36 cellular contexts compared by ENCODE assay signal in genomic region chr5:126619781-126620180, GRCh38.
"Had no signal": no experiment of that assay in that cellular context is flagged by ENCODE, and none has a peak within 500 bp of the region (broad histone marks: within the 10 kb centered on the region; RNA-seq: fewer than 3 reads in every experiment).

No MANE protein-coding gene starts in this region.

- H3K27me3 Mint-ChIP-seq: activated CD4-positive, alpha-beta memory T cell treated with anti-CD3 and anti-CD28 coated beads, Interleukin-2, amount 10 ng/mL, durations not matched to agents 7 days and 5 days; activated CD8-positive, alpha-beta memory T cell treated with anti-CD3 and anti-CD28 coated beads, Interleukin-2, amount 10 ng/mL, durations not matched to agents 7 days and 5 days; activated naive CD8-positive, alpha-beta T cell treated with anti-CD3 and anti-CD28 coated beads, Interleukin-2, amount 10 ng/mL, durations not matched to agents 7 days and 5 days; activated T-helper 17 cell treated with anti-CD3 and anti-CD28 coated beads, Interleukin-2, amount 50 U/mL, for 72 hours had no signal

- H3K27ac ChIP-seq: ascending aorta, body of pancreas, KMS-11, Peyer's patch, WERI-Rb-1 had no signal

- H3K27ac Mint-ChIP-seq: activated CD4-positive, alpha-beta memory T cell treated with anti-CD3 and anti-CD28 coated beads, Interleukin-2, amount 10 ng/mL, durations not matched to agents 7 days and 5 days; activated CD8-positive, alpha-beta memory T cell treated with anti-CD3 and anti-CD28 coated beads, Interleukin-2, amount 10 ng/mL, durations not matched to agents 7 days and 5 days; activated naive CD8-positive, alpha-beta T cell treated with anti-CD3 and anti-CD28 coated beads, Interleukin-2, amount 10 ng/mL, durations not matched to agents 7 days and 5 days; activated T-cell treated with anti-CD3 and anti-CD28 coated beads, Interleukin-2, amount 50 U/mL, for 72 hours had no signal

- H3K4me1 ChIP-seq: ascending aorta, body of pancreas, Peyer's patch had no signal

- ATAC-seq: activated CD8-positive, alpha-beta memory T cell treated with anti-CD3 and anti-CD28 coated beads, Interleukin-2, amount 10 ng/mL, durations not matched to agents 7 days and 5 days; activated T-cell treated with anti-CD3 and anti-CD28 coated beads, Interleukin-2, amount 50 U/mL, for 72 hours; activated T-helper 17 cell treated with anti-CD3 and anti-CD28 coated beads, Interleukin-2, amount 50 U/mL, for 72 hours; body of pancreas; PC-3 had no signal

- H3K4me3 Mint-ChIP-seq: activated CD4-positive, alpha-beta memory T cell treated with anti-CD3 and anti-CD28 coated beads, Interleukin-2, amount 10 ng/mL, durations not matched to agents 7 days and 5 days; activated CD8-positive, alpha-beta memory T cell treated with anti-CD3 and anti-CD28 coated beads, Interleukin-2, amount 10 ng/mL, durations not matched to agents 7 days and 5 days; activated naive CD8-positive, alpha-beta T cell treated with anti-CD3 and anti-CD28 coated beads, Interleukin-2, amount 10 ng/mL, durations not matched to agents 7 days and 5 days; activated T-cell treated with anti-CD3 and anti-CD28 coated beads, Interleukin-2, amount 50 U/mL, for 72 hours; activated T-helper 17 cell treated with anti-CD3 and anti-CD28 coated beads, Interleukin-2, amount 50 U/mL, for 72 hours had no signal

- H3K4me3 ChIP-seq: ascending aorta, body of pancreas, Peyer's patch had no signal

- H3K9me3 Mint-ChIP-seq: activated CD4-positive, alpha-beta memory T cell treated with anti-CD3 and anti-CD28 coated beads, Interleukin-2, amount 10 ng/mL, durations not matched to agents 7 days and 5 days; activated naive CD8-positive, alpha-beta T cell treated with anti-CD3 and anti-CD28 coated beads, Interleukin-2, amount 10 ng/mL, durations not matched to agents 7 days and 5 days; activated T-cell treated with anti-CD3 and anti-CD28 coated beads, Interleukin-2, amount 50 U/mL, for 72 hours; activated T-helper 17 cell treated with anti-CD3 and anti-CD28 coated beads, Interleukin-2, amount 50 U/mL, for 72 hours had no signal

- H3K27me3 ChIP-seq: ascending aorta, body of pancreas, Peyer's patch had no signal

- H3K9me3 ChIP-seq: ascending aorta, body of pancreas, Peyer's patch had no signal

- DNase-seq: activated CD4-positive, alpha-beta memory T cell treated with anti-CD3 and anti-CD28 coated beads, Interleukin-2, amount 10 ng/mL, durations not matched to agents 7 days and 5 days; activated CD4-positive, alpha-beta T cell treated with anti-CD3 and anti-CD28 coated beads for 1 hour; activated CD4-positive, alpha-beta T cell treated with anti-CD3 and anti-CD28 coated beads for 48 hours; activated CD4-positive, CD25-positive, alpha-beta regulatory T cell; activated CD8-positive, alpha-beta memory T cell treated with anti-CD3 and anti-CD28 coated beads for 24 hours; activated CD8-positive, alpha-beta memory T cell treated with anti-CD3 and anti-CD28 coated beads, Interleukin-2, amount 10 ng/mL, durations not matched to agents 7 days and 5 days; activated effector memory CD4-positive, alpha-beta T cell treated with anti-CD3 and anti-CD28 coated beads, Interleukin-2, amount 50 U/mL, for 16 hours; activated naive CD4-positive, alpha-beta T cell; activated naive CD4-positive, alpha-beta T cell treated with anti-CD3 and anti-CD28 coated beads, Interleukin-2, amount 50 U/mL, for 16 hours; activated naive CD8-positive, alpha-beta T cell treated with anti-CD3 and anti-CD28 coated beads, Interleukin-2, amount 10 ng/mL, durations not matched to agents 7 days and 5 days; activated T-cell treated with anti-CD3 and anti-CD28 coated beads, Interleukin-2, amount 50 U/mL, for 1 hour; activated T-cell treated with anti-CD3 and anti-CD28 coated beads, Interleukin-2, amount 50 U/mL, for 72 hours; amygdala; body of pancreas; central memory CD4-positive, alpha-beta T cell; NCI-H1105; NCI-H1417 treated with DMSO at 0.1 percent for 48 hours; NCI-H1694; NCI-H1930; NCI-H2081 treated with DMSO at 0.1 percent for 48 hours; NCI-H510A; NCI-H526; NCI-H748 treated with DMSO at 0.1 percent for 48 hours; NK-92 treated with Interleukin-12 subunit alpha and Interleukin-12 subunit beta, amount 100 ng/mL, for 24 hours; PC-3; Peyer's patch; Right ventricle myocardium superior; RPMI8226; SW 1271; T-helper 1 cell; T-helper 2 cell; T-helper 9 cell; WERI-Rb-1 had no signal
